ENCODE assay signal across 21 cellular contexts in the genomic region with DNA sequence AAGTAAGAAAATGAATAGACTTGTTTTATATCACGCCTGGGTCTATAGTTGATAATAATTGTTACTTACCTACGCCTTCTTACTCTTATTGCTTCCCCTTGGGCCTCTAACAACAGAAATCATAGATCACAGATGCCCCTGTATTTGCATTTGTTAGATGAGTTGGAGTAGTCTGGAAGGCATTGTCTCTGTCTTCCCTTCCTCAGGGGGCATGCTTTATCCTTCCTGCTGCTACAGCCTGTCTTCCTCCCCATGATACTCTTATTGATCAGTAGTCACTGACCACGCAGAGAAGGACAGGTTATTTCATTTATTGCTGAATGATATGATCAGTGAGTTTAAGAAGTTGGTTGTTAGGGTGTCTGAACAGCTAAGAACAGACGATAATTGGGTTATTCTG.
"Had no signal": no experiment of that assay in that cellular context is flagged by ENCODE, and none has a peak within 500 bp of the region (broad histone marks: within the 10 kb centered on the region; RNA-seq: fewer than 3 reads in every experiment).

No MANE protein-coding gene starts in this region.

- H3K36me3 Mint-ChIP-seq: memory B cell; natural killer cell; stimulated activated effector memory CD8-positive, alpha-beta T cell treated with anti-CD3 and anti-CD28 coated beads, Interleukin-12 subunit alpha, Interleukin-12 subunit beta, amount 100 ng/mL, for 72 hours had no signal

- H3K27ac ChIP-seq: esophagus squamous epithelium, prostate gland, right atrium auricular region, sigmoid colon, stomach, tibial nerve, upper lobe of left lung had no signal

- ATAC-seq: effector memory CD8-positive, alpha-beta T cell; natural killer cell; stimulated activated effector memory CD8-positive, alpha-beta T cell treated with anti-CD3 and anti-CD28 coated beads, Interleukin-12 subunit alpha, Interleukin-12 subunit beta, amount 100 ng/mL, for 72 hours had no signal

- DNase-seq: cerebellar nuclear complex; cortex of kidney; effector memory CD8-positive, alpha-beta T cell; erythroblast; esophagus squamous epithelium; head of caudate nucleus; natural killer cell; nucleus accumbens; sigmoid colon; stimulated activated CD4-positive, alpha-beta T cell treated with anti-CD3 and anti-CD28 coated beads, Interleukin-2, amount 100 ng/mL, for 24 hours; stimulated activated CD4-positive, alpha-beta T cell treated with anti-CD3 and anti-CD28 coated beads, Interleukin-4, amount 100 ng/mL, for 24 hours; stimulated activated naive CD4-positive, alpha-beta T cell treated with Interleukin-2 at 50 U/mL for 16 hours; stomach; upper lobe of left lung had no signal

- H3K27me3 Mint-ChIP-seq: memory B cell had no signal

- H3K4me1 ChIP-seq: esophagus squamous epithelium, prostate gland, right atrium auricular region, sigmoid colon, stomach, tibial nerve had no signal

- H3K36me3 ChIP-seq: esophagus squamous epithelium, prostate gland, right atrium auricular region, sigmoid colon, stomach, tibial nerve, upper lobe of left lung had no signal

- H3K4me1 Mint-ChIP-seq: memory B cell; natural killer cell; stimulated activated effector memory CD8-positive, alpha-beta T cell treated with anti-CD3 and anti-CD28 coated beads, Interleukin-12 subunit alpha, Interleukin-12 subunit beta, amount 100 ng/mL, for 72 hours had no signal

- H3K27ac Mint-ChIP-seq: effector memory CD8-positive, alpha-beta T cell; memory B cell; natural killer cell; stimulated activated effector memory CD8-positive, alpha-beta T cell treated with anti-CD3 and anti-CD28 coated beads, Interleukin-12 subunit alpha, Interleukin-12 subunit beta, amount 100 ng/mL, for 72 hours had no signal

- H3K4me3 Mint-ChIP-seq: effector memory CD8-positive, alpha-beta T cell; memory B cell; natural killer cell; neural crest cell; stimulated activated effector memory CD8-positive, alpha-beta T cell treated with anti-CD3 and anti-CD28 coated beads, Interleukin-12 subunit alpha, Interleukin-12 subunit beta, amount 100 ng/mL, for 72 hours had no signal

- H3K9me3 Mint-ChIP-seq: effector memory CD8-positive, alpha-beta T cell; natural killer cell; neural crest cell; stimulated activated effector memory CD8-positive, alpha-beta T cell treated with anti-CD3 and anti-CD28 coated beads, Interleukin-12 subunit alpha, Interleukin-12 subunit beta, amount 100 ng/mL, for 72 hours had no signal

- H3K27me3 ChIP-seq: esophagus squamous epithelium, right atrium auricular region, sigmoid colon, stomach, tibial nerve, upper lobe of left lung had no signal

- H3K4me3 ChIP-seq: esophagus squamous epithelium, lung, prostate gland, right atrium auricular region, sigmoid colon, stomach, tibial nerve, upper lobe of left lung had no signal

- H3K9me3 ChIP-seq: esophagus squamous epithelium, prostate gland, right atrium auricular region, sigmoid colon, stomach, tibial nerve, upper lobe of left lung had no signal
